Comparison of ENCODE assay signal across 2 cellular contexts in the genomic region with DNA sequence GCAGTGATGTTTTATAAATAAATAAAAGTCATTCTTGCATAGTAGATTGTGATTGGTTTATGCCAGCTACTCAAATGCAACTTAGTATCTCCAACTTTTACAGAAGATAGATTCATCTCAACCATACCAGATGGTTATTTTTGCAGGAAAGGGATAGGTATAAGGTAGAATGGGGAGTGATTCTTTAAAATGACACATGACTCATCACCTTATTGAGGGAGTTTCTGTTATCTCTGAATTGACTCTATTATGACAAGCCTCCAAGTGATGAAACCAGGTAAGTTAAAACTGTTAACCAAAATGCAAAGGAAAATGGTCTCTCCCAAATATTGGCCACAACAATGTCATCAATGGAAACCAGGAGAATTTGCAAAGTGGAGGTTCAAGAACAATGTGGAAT.
TF ChIP-seq lines count a peak whose summit lies in the region.

No MANE protein-coding gene starts in this region.

TF ChIP-seq in GM12878, 131 proteins besides CTCF, POLR2A, EP300 and RAD21:
- TF ChIP-seq WRNIP1 (IDR thresholded peaks at IDR 0.05; ENCODE audit: borderline replicate concordance, low read depth, low read length) = no peak
- no peak for TF ChIP-seq MYC (IDR thresholded peaks at IDR 0.05; ENCODE audit: insufficient read depth, insufficient read length, insufficient replicate concordance, low read length, severe bottlenecking)
- no peak for TF ChIP-seq RELA (IDR thresholded peaks at IDR 0.05; ENCODE audit: borderline replicate concordance, partially characterized antibody)
- no peak for TF ChIP-seq CHD2 (IDR thresholded peaks at IDR 0.05; ENCODE audit: borderline replicate concordance, low read depth, low read length)
- no peak for TF ChIP-seq TCF12 (IDR thresholded peaks at IDR 0.05; ENCODE audit: low read depth, low read length)

TF ChIP-seq in HEK293T, 16 proteins besides CTCF, POLR2A, EP300 and RAD21:
- no peak for TF ChIP-seq ARNT (IDR thresholded peaks at IDR 0.05)
- no peak for TF ChIP-seq HDGF (IDR thresholded peaks at IDR 0.05; ENCODE audit: borderline replicate concordance)
- TF ChIP-seq FOXA1 (IDR thresholded peaks at IDR 0.05) = no peak
- TF ChIP-seq, protein P1, sequence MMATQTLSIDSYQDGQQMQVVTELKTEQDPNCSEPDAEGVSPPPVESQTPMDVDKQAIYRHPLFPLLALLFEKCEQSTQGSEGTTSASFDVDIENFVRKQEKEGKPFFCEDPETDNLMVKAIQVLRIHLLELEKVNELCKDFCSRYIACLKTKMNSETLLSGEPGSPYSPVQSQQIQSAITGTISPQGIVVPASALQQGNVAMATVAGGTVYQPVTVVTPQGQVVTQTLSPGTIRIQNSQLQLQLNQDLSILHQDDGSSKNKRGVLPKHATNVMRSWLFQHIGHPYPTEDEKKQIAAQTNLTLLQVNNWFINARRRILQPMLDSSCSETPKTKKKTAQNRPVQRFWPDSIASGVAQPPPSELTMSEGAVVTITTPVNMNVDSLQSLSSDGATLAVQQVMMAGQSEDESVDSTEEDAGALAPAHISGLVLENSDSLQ (IDR thresholded peaks at IDR 0.05) = no peak
- TF ChIP-seq L3MBTL2 (conservative IDR thresholded peaks at IDR 0.05) = no peak
- no peak for TF ChIP-seq ZNF384 (IDR thresholded peaks at IDR 0.05)
- no peak for TF ChIP-seq NFRKB (IDR thresholded peaks at IDR 0.05)
- TF ChIP-seq SP1 (IDR thresholded peaks at IDR 0.05) = no peak
- no peak for TF ChIP-seq CTBP1 (IDR thresholded peaks at IDR 0.05; ENCODE audit: borderline replicate concordance)
